In the genomic region with DNA sequence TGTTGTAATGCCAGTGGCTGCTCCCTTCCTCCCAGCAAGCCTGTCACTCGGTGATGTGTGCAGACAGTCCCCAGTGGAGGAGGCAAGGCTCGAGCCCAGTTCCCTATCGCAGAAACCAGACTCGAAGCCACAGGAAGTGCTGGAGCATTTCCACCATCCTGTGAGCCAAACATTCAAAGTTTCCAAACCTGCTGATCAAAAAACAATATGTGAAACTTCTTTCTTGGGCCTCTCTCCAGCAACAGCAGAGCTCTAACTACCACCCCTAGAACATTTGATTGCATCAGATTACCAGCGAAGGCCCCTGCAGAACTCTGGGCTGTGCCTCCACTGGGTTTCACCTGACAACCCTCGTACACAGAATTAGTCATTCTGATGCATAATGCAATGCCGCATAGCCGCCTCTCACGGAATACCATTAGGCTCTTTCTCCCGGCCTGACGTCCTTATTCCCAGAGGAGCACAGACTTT, we compare ENCODE assay signal across 1 cellular context.
TF ChIP-seq lines count a peak whose summit lies in the region.

No MANE protein-coding gene starts in this region.

TF ChIP-seq in K562, 482 proteins besides CTCF, POLR2A, EP300 and RAD21 (continued from another document and continues in another):
- TF ChIP-seq MGA (IDR thresholded peaks at IDR 0.05) (peak; percentile 34; the same call in 1 of the 2 replicates), NFRKB (IDR thresholded peaks at IDR 0.05; ENCODE audit: low read depth) (no peak), NFE2L1 (tag; IDR thresholded peaks at IDR 0.05; ENCODE audit: borderline replicate concordance, low read depth) (no peak), TFAM (CRISPR knock-in tag; conservative IDR thresholded peaks at IDR 0.05) (no peak), ZFP36 (IDR thresholded peaks at IDR 0.05; ENCODE audit: low read depth, low read length, partially characterized antibody) (no peak), ETV1 (tag; conservative IDR thresholded peaks at IDR 0.05; ENCODE audit: low read depth) (peak; percentile 65), EWSR1 (IDR thresholded peaks at IDR 0.05; ENCODE audit: borderline replicate concordance, low read depth, partially characterized antibody) (no peak), ZNF609 (CRISPR knock-in tag; IDR thresholded peaks at IDR 0.05; ENCODE audit: borderline replicate concordance) (no peak), ZNF175 (CRISPR knock-in tag; IDR thresholded peaks at IDR 0.05; ENCODE audit: low read depth) (no peak), HLTF (IDR thresholded peaks at IDR 0.05) (no peak), BDP1 (IDR thresholded peaks at IDR 0.05; ENCODE audit: insufficient read depth, insufficient read length) (no peak), TCF15 (CRISPR knock-in tag; IDR thresholded peaks at IDR 0.05) (no peak), MITF (IDR thresholded peaks at IDR 0.05) (no peak), ZKSCAN8 (CRISPR knock-in tag; IDR thresholded peaks at IDR 0.05) (peak; percentile 59; the same call in 1 of the 2 replicates), L3MBTL2 (IDR thresholded peaks at IDR 0.05) (peak; percentile 58), RBM15 (IDR thresholded peaks at IDR 0.05; ENCODE audit: insufficient read depth, low read length) (no peak), SRSF3 (IDR thresholded peaks at IDR 0.05; ENCODE audit: insufficient read depth, low read length) (no peak), HEY1 (CRISPR knock-in tag; IDR thresholded peaks at IDR 0.05; ENCODE audit: borderline replicate concordance) (no peak), SMARCA5 (IDR thresholded peaks at IDR 0.05) (no peak), HNRNPUL1 (IDR thresholded peaks at IDR 0.05; ENCODE audit: low read length) (no peak)
- TF ChIP-seq, protein P1, sequence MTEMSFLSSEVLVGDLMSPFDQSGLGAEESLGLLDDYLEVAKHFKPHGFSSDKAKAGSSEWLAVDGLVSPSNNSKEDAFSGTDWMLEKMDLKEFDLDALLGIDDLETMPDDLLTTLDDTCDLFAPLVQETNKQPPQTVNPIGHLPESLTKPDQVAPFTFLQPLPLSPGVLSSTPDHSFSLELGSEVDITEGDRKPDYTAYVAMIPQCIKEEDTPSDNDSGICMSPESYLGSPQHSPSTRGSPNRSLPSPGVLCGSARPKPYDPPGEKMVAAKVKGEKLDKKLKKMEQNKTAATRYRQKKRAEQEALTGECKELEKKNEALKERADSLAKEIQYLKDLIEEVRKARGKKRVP (CRISPR knock-in tag; IDR thresholded peaks at IDR 0.05): peak; percentile 85
- TF ChIP-seq, protein P2, sequence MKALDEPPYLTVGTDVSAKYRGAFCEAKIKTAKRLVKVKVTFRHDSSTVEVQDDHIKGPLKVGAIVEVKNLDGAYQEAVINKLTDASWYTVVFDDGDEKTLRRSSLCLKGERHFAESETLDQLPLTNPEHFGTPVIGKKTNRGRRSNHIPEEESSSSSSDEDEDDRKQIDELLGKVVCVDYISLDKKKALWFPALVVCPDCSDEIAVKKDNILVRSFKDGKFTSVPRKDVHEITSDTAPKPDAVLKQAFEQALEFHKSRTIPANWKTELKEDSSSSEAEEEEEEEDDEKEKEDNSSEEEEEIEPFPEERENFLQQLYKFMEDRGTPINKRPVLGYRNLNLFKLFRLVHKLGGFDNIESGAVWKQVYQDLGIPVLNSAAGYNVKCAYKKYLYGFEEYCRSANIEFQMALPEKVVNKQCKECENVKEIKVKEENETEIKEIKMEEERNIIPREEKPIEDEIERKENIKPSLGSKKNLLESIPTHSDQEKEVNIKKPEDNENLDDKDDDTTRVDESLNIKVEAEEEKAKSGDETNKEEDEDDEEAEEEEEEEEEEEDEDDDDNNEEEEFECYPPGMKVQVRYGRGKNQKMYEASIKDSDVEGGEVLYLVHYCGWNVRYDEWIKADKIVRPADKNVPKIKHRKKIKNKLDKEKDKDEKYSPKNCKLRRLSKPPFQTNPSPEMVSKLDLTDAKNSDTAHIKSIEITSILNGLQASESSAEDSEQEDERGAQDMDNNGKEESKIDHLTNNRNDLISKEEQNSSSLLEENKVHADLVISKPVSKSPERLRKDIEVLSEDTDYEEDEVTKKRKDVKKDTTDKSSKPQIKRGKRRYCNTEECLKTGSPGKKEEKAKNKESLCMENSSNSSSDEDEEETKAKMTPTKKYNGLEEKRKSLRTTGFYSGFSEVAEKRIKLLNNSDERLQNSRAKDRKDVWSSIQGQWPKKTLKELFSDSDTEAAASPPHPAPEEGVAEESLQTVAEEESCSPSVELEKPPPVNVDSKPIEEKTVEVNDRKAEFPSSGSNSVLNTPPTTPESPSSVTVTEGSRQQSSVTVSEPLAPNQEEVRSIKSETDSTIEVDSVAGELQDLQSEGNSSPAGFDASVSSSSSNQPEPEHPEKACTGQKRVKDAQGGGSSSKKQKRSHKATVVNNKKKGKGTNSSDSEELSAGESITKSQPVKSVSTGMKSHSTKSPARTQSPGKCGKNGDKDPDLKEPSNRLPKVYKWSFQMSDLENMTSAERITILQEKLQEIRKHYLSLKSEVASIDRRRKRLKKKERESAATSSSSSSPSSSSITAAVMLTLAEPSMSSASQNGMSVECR (CRISPR knock-in tag; IDR thresholded peaks at IDR 0.05): no peak
- TF ChIP-seq, protein P3, sequence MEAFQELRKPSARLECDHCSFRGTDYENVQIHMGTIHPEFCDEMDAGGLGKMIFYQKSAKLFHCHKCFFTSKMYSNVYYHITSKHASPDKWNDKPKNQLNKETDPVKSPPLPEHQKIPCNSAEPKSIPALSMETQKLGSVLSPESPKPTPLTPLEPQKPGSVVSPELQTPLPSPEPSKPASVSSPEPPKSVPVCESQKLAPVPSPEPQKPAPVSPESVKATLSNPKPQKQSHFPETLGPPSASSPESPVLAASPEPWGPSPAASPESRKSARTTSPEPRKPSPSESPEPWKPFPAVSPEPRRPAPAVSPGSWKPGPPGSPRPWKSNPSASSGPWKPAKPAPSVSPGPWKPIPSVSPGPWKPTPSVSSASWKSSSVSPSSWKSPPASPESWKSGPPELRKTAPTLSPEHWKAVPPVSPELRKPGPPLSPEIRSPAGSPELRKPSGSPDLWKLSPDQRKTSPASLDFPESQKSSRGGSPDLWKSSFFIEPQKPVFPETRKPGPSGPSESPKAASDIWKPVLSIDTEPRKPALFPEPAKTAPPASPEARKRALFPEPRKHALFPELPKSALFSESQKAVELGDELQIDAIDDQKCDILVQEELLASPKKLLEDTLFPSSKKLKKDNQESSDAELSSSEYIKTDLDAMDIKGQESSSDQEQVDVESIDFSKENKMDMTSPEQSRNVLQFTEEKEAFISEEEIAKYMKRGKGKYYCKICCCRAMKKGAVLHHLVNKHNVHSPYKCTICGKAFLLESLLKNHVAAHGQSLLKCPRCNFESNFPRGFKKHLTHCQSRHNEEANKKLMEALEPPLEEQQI (IDR thresholded peaks at IDR 0.05): no peak
